24 cellular contexts compared by ENCODE assay signal in genomic region chr20:50676888-50677287, GRCh38. TPM values are rescaled to one million over a fixed set of nuclear protein-coding genes. Genes with fewer than 3 reads are reported as not detected.
DNase-seq lines count a peak whose midpoint lies in the region; ATAC-seq, FAIRE-seq and TF ChIP-seq lines count a peak whose summit lies in the region.
"Had no signal": no experiment of that assay in that cellular context is flagged by ENCODE, and none has a peak within 500 bp of the region (broad histone marks: within the 10 kb centered on the region; RNA-seq: fewer than 3 reads in every experiment).

No MANE protein-coding gene starts in this region.

- H3K27me3 Mint-ChIP-seq in Caco-2 (ENCODE audit: insufficient read depth, unreplicated experiment) (no peaks in the 10 kb centered on the region), nephron (ENCODE audit: low read depth) (peaks cover 12% of the 10 kb centered on the region)
- H3K27me3 Mint-ChIP-seq: CD4-positive, alpha-beta T cell had no signal

- H3K27ac ChIP-seq in Panc1 (ENCODE audit: low read length) (peak overlapping the region; percentile 99), mammary epithelial cell (ENCODE audit: insufficient read depth, low read depth, low read length) (no peak overlapping the region)
- H3K27ac ChIP-seq: BLaER1 treated with 17β-estradiol and CSF1 and Interleukin-3, amounts not matched to agents 10 nM and 100 nM had no signal

- H3K4me1 Mint-ChIP-seq in Caco-2 (ENCODE audit: low read depth, unreplicated experiment) (peaks cover 59% of the 10 kb centered on the region), nephron (peaks cover 37% of the 10 kb centered on the region)
- H3K4me1 Mint-ChIP-seq: CD14-positive monocyte; CD8-positive, alpha-beta memory T cell had no signal

- no peaks in the 10 kb centered on the region for H3K9me3 ChIP-seq in Caco-2
- no peaks in the 10 kb centered on the region for H3K9me3 ChIP-seq in Panc1 (ENCODE audit: control insufficient read depth, insufficient read depth, low read depth, low read length)
- no peaks in the 10 kb centered on the region for H3K9me3 ChIP-seq in mammary epithelial cell (replicated peaks; ENCODE audit: insufficient read depth, low read length)
- H3K9me3 ChIP-seq: A549; BE2C; BLaER1 treated with 17β-estradiol and CSF1 and Interleukin-3, amounts not matched to agents 10 nM and 100 nM had no signal

- no peaks in the 10 kb centered on the region for H3K27me3 ChIP-seq in Caco-2 (replicated peaks; ENCODE audit: control insufficient read depth, insufficient read depth, low read length)
- H3K27me3 ChIP-seq in Panc1 (ENCODE audit: control insufficient read depth, insufficient read depth, low read length): no peaks in the 10 kb centered on the region
- H3K27me3 ChIP-seq in mammary epithelial cell (ENCODE audit: insufficient read depth, low read length): no peaks in the 10 kb centered on the region
- H3K27me3 ChIP-seq: BE2C; BLaER1 treated with 17β-estradiol and CSF1 and Interleukin-3, amounts not matched to agents 10 nM and 100 nM had no signal

- peaks cover 77% of the 10 kb centered on the region for H3K4me1 ChIP-seq in Caco-2
- peaks cover 93% of the 10 kb centered on the region for H3K4me1 ChIP-seq in Panc1 (ENCODE audit: control insufficient read depth, insufficient read depth, low read length)
- no peaks in the 10 kb centered on the region for H3K4me1 ChIP-seq in mammary epithelial cell (ENCODE audit: insufficient read depth, low read length)
- H3K4me1 ChIP-seq: BE2C had no signal

- H3K36me3 ChIP-seq in Caco-2 (ENCODE audit: control insufficient read depth, insufficient read depth, low read length) (no peaks in the 10 kb centered on the region), Panc1 (ENCODE audit: control insufficient read depth, insufficient read depth, low read length) (no peaks in the 10 kb centered on the region), mammary epithelial cell (ENCODE audit: insufficient read depth, low read length) (no peaks in the 10 kb centered on the region)
- H3K36me3 ChIP-seq: BE2C; BLaER1 treated with 17β-estradiol and CSF1 and Interleukin-3, amounts not matched to agents 10 nM and 100 nM had no signal

- no peak overlapping the region for H3K9ac ChIP-seq in mammary epithelial cell (ENCODE audit: insufficient read depth, low read length)
- H3K9ac ChIP-seq: BLaER1 treated with 17β-estradiol and CSF1 and Interleukin-3, amounts not matched to agents 10 nM and 100 nM had no signal

- intact Hi-C loops in Caco-2 (cut with micrococcal nuclease; ENCODE audit: unreplicated experiment): loop anchor here (1.0 kb wide), 1 partner anchor 34 kb away; no protein-coding TSS in a partner anchor
- intact Hi-C loops in Panc1 (cut with micrococcal nuclease; ENCODE audit: unreplicated experiment): loop anchor here (10.0 kb wide), 1 partner anchor 48 kb away; no protein-coding TSS in a partner anchor
- intact Hi-C loops in mammary epithelial cell (cut with micrococcal nuclease): no loop called here

- no peak overlapping the region for H3K4me3 Mint-ChIP-seq in Caco-2 (ENCODE audit: unreplicated experiment)
- no peak overlapping the region for H3K4me3 Mint-ChIP-seq in nephron
- H3K4me3 Mint-ChIP-seq: CD14-positive monocyte; CD4-positive, alpha-beta T cell; CD8-positive, alpha-beta memory T cell; GM23338; H9 had no signal

- no peaks in the 10 kb centered on the region for H4K20me1 ChIP-seq in mammary epithelial cell (ENCODE audit: insufficient read depth, low read length)
- H4K20me1 ChIP-seq: BLaER1 treated with 17β-estradiol and CSF1 and Interleukin-3, amounts not matched to agents 10 nM and 100 nM had no signal

- 77% methylated on average over 4 of the region's 4 CpGs for WGBS in mammary epithelial cell (ENCODE audit: low coverage, missing lambda C conversion rate)

- FAIRE-seq in HTR-8/SVneo (lab: Jason Lieb, UNC): peak; percentile 49
- FAIRE-seq: A549, GM12891, GM19239 had no signal

- H3K79me2 ChIP-seq in mammary epithelial cell (ENCODE audit: insufficient read depth, low read length): no peaks in the 10 kb centered on the region

- DNase-seq in Caco-2 (no peak), HTR-8/SVneo (ENCODE audit: insufficient read length, low spot score) (no peak), Panc1 (ENCODE audit: low read depth, low spot score) (no peak), occipital lobe (lab: John Stamatoyannopoulos, UW) (no peak), mammary epithelial cell (no peak)
- DNase-seq in stimulated activated CD4-positive, alpha-beta T cell treated with anti-CD3 and anti-CD28 coated beads, Interleukin-4, amount 100 ng/mL, for 4 hours: no peak
- DNase-seq: 8988T; ACHN; AML-193; BE2C; CD4-positive, alpha-beta T cell; CD8-positive, alpha-beta memory T cell; DMS79; EL; GDM1; H9 had no signal

- peak overlapping the region; percentile 11 for H3K27ac Mint-ChIP-seq in Caco-2 (ENCODE audit: unreplicated experiment)
- H3K27ac Mint-ChIP-seq in nephron: peak overlapping the region; percentile 27 to 38 (median 27)
- H3K27ac Mint-ChIP-seq: CD14-positive monocyte; CD4-positive, alpha-beta T cell; CD8-positive, alpha-beta memory T cell; GM23338; H9 had no signal

- H3K9me3 Mint-ChIP-seq in Caco-2 (ENCODE audit: unreplicated experiment): no peaks in the 10 kb centered on the region
- no peaks in the 10 kb centered on the region for H3K9me3 Mint-ChIP-seq in nephron
- H3K9me3 Mint-ChIP-seq: CD4-positive, alpha-beta T cell; GM23338; H9 had no signal

- H3K4me3 ChIP-seq in Caco-2 (ENCODE audit: low read depth, low read length) (no peak overlapping the region), Panc1 (ENCODE audit: low read depth in 2 of 2, low read length in 2 of 2) (no peak overlapping the region), mammary epithelial cell (replicated peaks in 1 of 3; ENCODE audit: insufficient read depth in 1 of 3, low read depth in 2 of 3, low read length in 3 of 3) (no peak overlapping the region)
- H3K4me3 ChIP-seq: A549; BLaER1 treated with 17β-estradiol and CSF1 and Interleukin-3, amounts not matched to agents 10 nM and 100 nM; GM23338 had no signal

- peaks cover 12% of the 10 kb centered on the region for H3K36me3 Mint-ChIP-seq in Caco-2 (ENCODE audit: insufficient read depth, unreplicated experiment)
- H3K36me3 Mint-ChIP-seq in nephron (ENCODE audit: low read depth): no peaks in the 10 kb centered on the region
- H3K36me3 Mint-ChIP-seq: CD14-positive monocyte; CD8-positive, alpha-beta memory T cell had no signal

- CTCF ChIA-PET in Caco-2 (lab: Charles Lee) (interaction anchor here (0.7 to 1.1 kb wide), 3 partner anchors 13 to 172 kb away, joined by 3 to 4 read pairs (median 3); no protein-coding TSS in a partner anchor), Panc1 (lab: Charles Lee) (no interaction called here), mammary epithelial cell (lab: Charles Lee; ENCODE audit: low non-redundant PET) (no interaction called here)

- TF ChIP-seq CTCF in Caco-2 (IDR thresholded peaks at IDR 0.05; ENCODE audit: insufficient read depth in 1 of 2, low read depth in 1 of 2, low read length in 1 of 2, severe bottlenecking in 1 of 2, unreplicated experiment in 1 of 2): no peak
- no peak for TF ChIP-seq CTCF in Panc1 (IDR thresholded peaks at IDR 0.05)
- TF ChIP-seq CTCF in nephron (IDR thresholded peaks at IDR 0.05; ENCODE audit: unreplicated experiment in 3 of 3): no peak
- no peak for TF ChIP-seq CTCF in mammary epithelial cell (conservative IDR thresholded peaks at IDR 0.05 in 1 of 2, IDR thresholded peaks at IDR 0.05 in 1 of 2; ENCODE audit: extremely low read depth in 1 of 2, insufficient read depth in 1 of 2, low read depth in 1 of 2, low read length in 2 of 2)

- POLR2A ChIA-PET in Caco-2 (lab: Charles Lee) (interaction anchor here (0.7 kb wide), 1 partner anchor 13 kb away, joined by 5 read pairs; no protein-coding TSS in a partner anchor), Panc1 (lab: Charles Lee) (interaction anchor here (0.7 kb wide), 1 partner anchor 10 kb away, joined by 9 read pairs; no protein-coding TSS in a partner anchor)

- dilution Hi-C loops in mammary epithelial cell (cut with HindIII; ENCODE audit: low sequenced_read_pairs): no loop called here

- in situ Hi-C loops in Panc1 (cut with HindIII; ENCODE audit: low pct_unique_long_range_greater_than_20kb, low sequenced_read_pairs) (no loop called here), mammary epithelial cell (cut with MboI; ENCODE audit: low sequenced_read_pairs in 2 of 2) (no loop called here)

- no peak for ATAC-seq in Panc1
- ATAC-seq: A549, GM23338, HCT116 had no signal

- H3K4me2 ChIP-seq in mammary epithelial cell (ENCODE audit: insufficient read depth, low read depth, low read length): no peak overlapping the region
- H3K4me2 ChIP-seq: A549, GM23338 had no signal

- H2AFZ ChIP-seq in mammary epithelial cell (ENCODE audit: low read depth, low read length): no peak overlapping the region
- H2AFZ ChIP-seq: GM23338 had no signal

- BruUV-seq in Caco-2 (replicated peaks; lab: Mats Ljungman, UMichigan) (no TSS peak), Panc1 (replicated peaks; lab: Mats Ljungman, UMichigan) (no TSS peak), mammary epithelial cell (replicated peaks; lab: Mats Ljungman, UMichigan) (no TSS peak)

RNA-seq across cellular contexts. Expression of gene RIPOR3, which starts 14.5 kb away (rescaled TPM):
- 0.18 and 0.67 TPM in 2 replicates for total RNA-seq in Caco-2 (2022)
- 92.5 TPM for total RNA-seq in Panc1 (2021; ENCODE audit: unreplicated experiment)
- polyA plus RNA-seq in Panc1 (2012; ENCODE audit: insufficient read length): 97.9 TPM
- total RNA-seq in occipital lobe: 1.7 TPM
- total RNA-seq in mammary epithelial cell: under 1 TPM in 1 of 2 donors, not detected in 1; under 0.01 TPM
- polyA plus RNA-seq in mammary epithelial cell: not detected
- not detected for polyA minus RNA-seq in mammary epithelial cell
- total RNA-seq: CD4-positive, alpha-beta T cell; CD8-positive, alpha-beta memory T cell had no signal
- polyA plus RNA-seq: CD14-positive monocyte had no signal

RNA-seq across cellular contexts. Expression of gene PARD6B, which starts 54.5 kb away (rescaled TPM):
- total RNA-seq in Caco-2 (2022): 153 and 156 TPM in 2 replicates
- total RNA-seq in Panc1 (2021; ENCODE audit: unreplicated experiment): 132 TPM
- polyA plus RNA-seq in Panc1 (2012; ENCODE audit: insufficient read length): 11.2 TPM
- total RNA-seq in occipital lobe: 17.5 TPM
- 1 to 10 TPM; 5.6 to 7.7 TPM for total RNA-seq in mammary epithelial cell
- 1.5 TPM for polyA plus RNA-seq in mammary epithelial cell
- 4.8 TPM for polyA minus RNA-seq in mammary epithelial cell

Comparison
In these comparisons a context has a peak if more than half of its experiments do, and no peak if none do; other contexts are left out.
1. RNA of gene RIPOR3, which starts 14.5 kb away (total RNA-seq): 92.5 TPM in Panc1 (single experiment); 1.7 TPM in occipital lobe (single experiment), 0.18 to 0.67 TPM in Caco-2 and under 0.01 TPM in mammary epithelial cell; every median in the first group is over 10 times any median in the second.